In the genomic region with DNA sequence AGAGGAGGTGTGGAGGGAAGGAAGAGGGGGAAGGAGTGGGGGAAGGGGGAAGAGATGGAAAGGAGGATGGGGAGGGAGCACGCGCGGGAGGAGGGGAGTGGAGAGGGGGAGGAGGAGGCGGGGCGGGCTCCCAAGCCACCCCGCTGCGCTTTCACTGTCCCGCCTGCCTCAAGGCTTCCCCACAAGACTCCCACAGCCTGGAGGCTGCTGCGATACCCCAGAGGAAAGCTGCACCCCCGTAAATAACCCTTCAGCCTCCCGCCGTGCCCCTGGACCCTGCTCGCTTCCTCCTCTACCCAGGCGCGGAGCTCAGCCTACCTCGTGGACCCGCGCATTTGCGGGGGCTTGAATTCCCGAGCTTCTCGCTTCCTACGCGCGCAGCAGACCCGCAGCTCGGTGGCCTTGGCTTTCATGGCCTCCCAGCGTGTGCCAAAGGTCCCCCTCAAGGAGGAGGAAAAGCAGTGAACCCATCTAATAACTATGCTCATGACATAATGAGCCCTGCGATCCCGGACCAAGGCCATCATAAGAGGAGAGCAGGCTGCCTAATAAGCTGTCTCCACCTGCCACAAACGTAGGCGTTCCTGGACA, we compare ENCODE assay signal across 1 cellular context.
TF ChIP-seq lines count a peak whose summit lies in the region.

Gene C10orf67 (minus strand): TSS at position 547 of the 591 bp plus-strand sequence. CDS start 23 bp downstream, at position 524.

TF ChIP-seq in HEK293, 187 proteins besides CTCF, POLR2A, EP300 and RAD21 (continued from another document and continues in another):
- TF ChIP-seq, protein P1, sequence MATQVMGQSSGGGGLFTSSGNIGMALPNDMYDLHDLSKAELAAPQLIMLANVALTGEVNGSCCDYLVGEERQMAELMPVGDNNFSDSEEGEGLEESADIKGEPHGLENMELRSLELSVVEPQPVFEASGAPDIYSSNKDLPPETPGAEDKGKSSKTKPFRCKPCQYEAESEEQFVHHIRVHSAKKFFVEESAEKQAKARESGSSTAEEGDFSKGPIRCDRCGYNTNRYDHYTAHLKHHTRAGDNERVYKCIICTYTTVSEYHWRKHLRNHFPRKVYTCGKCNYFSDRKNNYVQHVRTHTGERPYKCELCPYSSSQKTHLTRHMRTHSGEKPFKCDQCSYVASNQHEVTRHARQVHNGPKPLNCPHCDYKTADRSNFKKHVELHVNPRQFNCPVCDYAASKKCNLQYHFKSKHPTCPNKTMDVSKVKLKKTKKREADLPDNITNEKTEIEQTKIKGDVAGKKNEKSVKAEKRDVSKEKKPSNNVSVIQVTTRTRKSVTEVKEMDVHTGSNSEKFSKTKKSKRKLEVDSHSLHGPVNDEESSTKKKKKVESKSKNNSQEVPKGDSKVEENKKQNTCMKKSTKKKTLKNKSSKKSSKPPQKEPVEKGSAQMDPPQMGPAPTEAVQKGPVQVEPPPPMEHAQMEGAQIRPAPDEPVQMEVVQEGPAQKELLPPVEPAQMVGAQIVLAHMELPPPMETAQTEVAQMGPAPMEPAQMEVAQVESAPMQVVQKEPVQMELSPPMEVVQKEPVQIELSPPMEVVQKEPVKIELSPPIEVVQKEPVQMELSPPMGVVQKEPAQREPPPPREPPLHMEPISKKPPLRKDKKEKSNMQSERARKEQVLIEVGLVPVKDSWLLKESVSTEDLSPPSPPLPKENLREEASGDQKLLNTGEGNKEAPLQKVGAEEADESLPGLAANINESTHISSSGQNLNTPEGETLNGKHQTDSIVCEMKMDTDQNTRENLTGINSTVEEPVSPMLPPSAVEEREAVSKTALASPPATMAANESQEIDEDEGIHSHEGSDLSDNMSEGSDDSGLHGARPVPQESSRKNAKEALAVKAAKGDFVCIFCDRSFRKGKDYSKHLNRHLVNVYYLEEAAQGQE (tag by site-specific recombination; IDR thresholded peaks at IDR 0.05), result no peak
- TF ChIP-seq ZNF140 (tag by site-specific recombination; IDR thresholded peaks at IDR 0.05), result no peak
- TF ChIP-seq BCL11A (tag by site-specific recombination; IDR thresholded peaks at IDR 0.05; ENCODE audit: low read depth), result no peak
- peak; percentile 93 for TF ChIP-seq WT1 (tag by site-specific recombination; IDR thresholded peaks at IDR 0.05)
- TF ChIP-seq ZNF514 (tag by site-specific recombination; IDR thresholded peaks at IDR 0.05), result no peak
- TF ChIP-seq ZNF621 (tag by site-specific recombination; IDR thresholded peaks at IDR 0.05), result no peak
- TF ChIP-seq ZNF600 (tag by site-specific recombination; IDR thresholded peaks at IDR 0.05), result peak; percentile 54
- no peak for TF ChIP-seq ZNF311 (tag by site-specific recombination; IDR thresholded peaks at IDR 0.05; ENCODE audit: borderline replicate concordance)
- peak; percentile 58 for TF ChIP-seq KLF1 (tag by site-specific recombination; IDR thresholded peaks at IDR 0.05)
- peak; percentile 13; the same call in 1 of the 2 replicates for TF ChIP-seq ZNF623 (tag by site-specific recombination; IDR thresholded peaks at IDR 0.05)
- no peak for TF ChIP-seq KLF7 (tag by site-specific recombination; IDR thresholded peaks at IDR 0.05; ENCODE audit: borderline replicate concordance)
- 0 out of 2 replicates have a peak, but pooled peaks have one; percentile 28 for TF ChIP-seq OSR2 (tag by site-specific recombination; IDR thresholded peaks at IDR 0.05)
- peak; percentile 40; the same call in 1 of the 2 replicates for TF ChIP-seq ZNF423 (tag by site-specific recombination; IDR thresholded peaks at IDR 0.05)
- TF ChIP-seq, protein P2, sequence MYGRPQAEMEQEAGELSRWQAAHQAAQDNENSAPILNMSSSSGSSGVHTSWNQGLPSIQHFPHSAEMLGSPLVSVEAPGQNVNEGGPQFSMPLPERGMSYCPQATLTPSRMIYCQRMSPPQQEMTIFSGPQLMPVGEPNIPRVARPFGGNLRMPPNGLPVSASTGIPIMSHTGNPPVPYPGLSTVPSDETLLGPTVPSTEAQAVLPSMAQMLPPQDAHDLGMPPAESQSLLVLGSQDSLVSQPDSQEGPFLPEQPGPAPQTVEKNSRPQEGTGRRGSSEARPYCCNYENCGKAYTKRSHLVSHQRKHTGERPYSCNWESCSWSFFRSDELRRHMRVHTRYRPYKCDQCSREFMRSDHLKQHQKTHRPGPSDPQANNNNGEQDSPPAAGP (tag by site-specific recombination; IDR thresholded peaks at IDR 0.05), result peak; percentile 78
- no peak for TF ChIP-seq ZNF530 (tag by site-specific recombination; IDR thresholded peaks at IDR 0.05; ENCODE audit: low read depth)
- no peak; the same call in 1 of the 2 replicates for TF ChIP-seq ZBTB21 (tag by site-specific recombination; IDR thresholded peaks at IDR 0.05)
- no peak for TF ChIP-seq SCRT2 (tag by site-specific recombination; IDR thresholded peaks at IDR 0.05)
- no peak for TF ChIP-seq SCRT1 (tag by site-specific recombination; IDR thresholded peaks at IDR 0.05; ENCODE audit: borderline replicate concordance)
- no peak for TF ChIP-seq ZNF416 (tag by site-specific recombination; IDR thresholded peaks at IDR 0.05)
- TF ChIP-seq ZNF302 (tag by site-specific recombination; IDR thresholded peaks at IDR 0.05; ENCODE audit: low read depth), result no peak
- peak; percentile 94 for TF ChIP-seq EGR2 (tag by site-specific recombination; IDR thresholded peaks at IDR 0.05; ENCODE audit: low read depth)
- no peak for TF ChIP-seq ZNF23 (tag by site-specific recombination; IDR thresholded peaks at IDR 0.05; ENCODE audit: borderline replicate concordance)
- no peak for TF ChIP-seq ZNF654 (tag by site-specific recombination; IDR thresholded peaks at IDR 0.05; ENCODE audit: low read depth)
- TF ChIP-seq ZNF571 (tag by site-specific recombination; IDR thresholded peaks at IDR 0.05), result no peak
- TF ChIP-seq PRDM6 (tag by site-specific recombination; IDR thresholded peaks at IDR 0.05), result no peak
- peak; percentile 96 for TF ChIP-seq ZNF335 (tag by site-specific recombination; conservative IDR thresholded peaks at IDR 0.05)
- no peak for TF ChIP-seq ZNF114 (tag by site-specific recombination; IDR thresholded peaks at IDR 0.05)
- no peak for TF ChIP-seq ZNF426 (tag by site-specific recombination; IDR thresholded peaks at IDR 0.05)
- no peak for TF ChIP-seq ZNF785 (tag by site-specific recombination; IDR thresholded peaks at IDR 0.05)
- no peak for TF ChIP-seq ZNF777 (tag by site-specific recombination; IDR thresholded peaks at IDR 0.05; ENCODE audit: borderline replicate concordance)
- no peak for TF ChIP-seq ZNF792 (tag by site-specific recombination; IDR thresholded peaks at IDR 0.05)
- TF ChIP-seq, protein P3, sequence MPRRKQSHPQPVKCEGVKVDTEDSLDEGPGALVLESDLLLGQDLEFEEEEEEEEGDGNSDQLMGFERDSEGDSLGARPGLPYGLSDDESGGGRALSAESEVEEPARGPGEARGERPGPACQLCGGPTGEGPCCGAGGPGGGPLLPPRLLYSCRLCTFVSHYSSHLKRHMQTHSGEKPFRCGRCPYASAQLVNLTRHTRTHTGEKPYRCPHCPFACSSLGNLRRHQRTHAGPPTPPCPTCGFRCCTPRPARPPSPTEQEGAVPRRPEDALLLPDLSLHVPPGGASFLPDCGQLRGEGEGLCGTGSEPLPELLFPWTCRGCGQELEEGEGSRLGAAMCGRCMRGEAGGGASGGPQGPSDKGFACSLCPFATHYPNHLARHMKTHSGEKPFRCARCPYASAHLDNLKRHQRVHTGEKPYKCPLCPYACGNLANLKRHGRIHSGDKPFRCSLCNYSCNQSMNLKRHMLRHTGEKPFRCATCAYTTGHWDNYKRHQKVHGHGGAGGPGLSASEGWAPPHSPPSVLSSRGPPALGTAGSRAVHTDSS (tag by site-specific recombination; IDR thresholded peaks at IDR 0.05), result no peak
- peak; percentile 91 for TF ChIP-seq ZXDB (tag by site-specific recombination; IDR thresholded peaks at IDR 0.05)
- no peak for TF ChIP-seq ZNF473 (tag by site-specific recombination; IDR thresholded peaks at IDR 0.05)
- TF ChIP-seq ZNF146 (tag by site-specific recombination; IDR thresholded peaks at IDR 0.05), result peak; percentile 19; the same call in 1 of the 2 replicates
- peak; percentile 83; the same call in 1 of the 2 replicates for TF ChIP-seq ZSCAN23 (tag by site-specific recombination; IDR thresholded peaks at IDR 0.05)
- peak; percentile 49; the same call in 1 of the 2 replicates for TF ChIP-seq ZNF639 (tag by site-specific recombination; IDR thresholded peaks at IDR 0.05)
- TF ChIP-seq BCL11B (tag by site-specific recombination; IDR thresholded peaks at IDR 0.05; ENCODE audit: low read depth), result peak; percentile 75
- no peak for TF ChIP-seq ZSCAN16 (tag by site-specific recombination; IDR thresholded peaks at IDR 0.05)
- TF ChIP-seq ZBTB20 (tag by site-specific recombination; IDR thresholded peaks at IDR 0.05), result 0 out of 2 replicates have a peak, but pooled peaks have one; percentile 33
- peak; percentile 44; the same call in 1 of the 2 replicates for TF ChIP-seq ZNF76 (tag by site-specific recombination; IDR thresholded peaks at IDR 0.05; ENCODE audit: borderline replicate concordance, low read depth)
- no peak for TF ChIP-seq ZNF664 (tag by site-specific recombination; IDR thresholded peaks at IDR 0.05)
- no peak for TF ChIP-seq ZNF660 (tag by site-specific recombination; IDR thresholded peaks at IDR 0.05)
- TF ChIP-seq RBAK (tag by site-specific recombination; IDR thresholded peaks at IDR 0.05), result no peak
- TF ChIP-seq ZNF211 (tag by site-specific recombination; IDR thresholded peaks at IDR 0.05; ENCODE audit: low read depth), result no peak
- no peak for TF ChIP-seq SALL2 (tag by site-specific recombination; IDR thresholded peaks at IDR 0.05; ENCODE audit: borderline replicate concordance)
- TF ChIP-seq ZNF350 (tag by site-specific recombination; IDR thresholded peaks at IDR 0.05), result no peak
- TF ChIP-seq ZNF549 (tag by site-specific recombination; IDR thresholded peaks at IDR 0.05), result no peak
- TF ChIP-seq, protein P4, sequence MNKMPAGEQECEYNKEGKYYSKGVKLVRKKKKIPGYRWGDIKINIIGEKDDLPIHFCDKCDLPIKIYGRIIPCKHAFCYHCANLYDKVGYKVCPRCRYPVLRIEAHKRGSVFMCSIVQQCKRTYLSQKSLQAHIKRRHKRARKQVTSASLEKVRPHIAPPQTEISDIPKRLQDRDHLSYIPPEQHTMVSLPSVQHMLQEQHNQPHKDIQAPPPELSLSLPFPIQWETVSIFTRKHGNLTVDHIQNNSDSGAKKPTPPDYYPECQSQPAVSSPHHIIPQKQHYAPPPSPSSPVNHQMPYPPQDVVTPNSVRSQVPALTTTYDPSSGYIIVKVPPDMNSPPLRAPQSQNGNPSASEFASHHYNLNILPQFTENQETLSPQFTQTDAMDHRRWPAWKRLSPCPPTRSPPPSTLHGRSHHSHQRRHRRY (tag by site-specific recombination; IDR thresholded peaks at IDR 0.05), result no peak
- TF ChIP-seq ZNF830 (tag by site-specific recombination; IDR thresholded peaks at IDR 0.05; ENCODE audit: low read depth), result no peak
- TF ChIP-seq GLI2 (tag by site-specific recombination; IDR thresholded peaks at IDR 0.05; ENCODE audit: borderline replicate concordance, low read depth), result no peak
- TF ChIP-seq ZBTB7A (tag by site-specific recombination; IDR thresholded peaks at IDR 0.05; ENCODE audit: low read depth), result peak; percentile 75; the same call in 1 of the 2 replicates
- TF ChIP-seq ZNF223 (tag by site-specific recombination; IDR thresholded peaks at IDR 0.05), result no peak
- 0 out of 2 replicates have a peak, but pooled peaks have one; percentile 22 for TF ChIP-seq KLF10 (tag by site-specific recombination; IDR thresholded peaks at IDR 0.05)
- TF ChIP-seq ZNF768 (tag by site-specific recombination; IDR thresholded peaks at IDR 0.05), result no peak
- 0 out of 2 replicates have a peak, but pooled peaks have one; percentile 35 for TF ChIP-seq ZFP37 (tag by site-specific recombination; IDR thresholded peaks at IDR 0.05)
- TF ChIP-seq, protein P5, sequence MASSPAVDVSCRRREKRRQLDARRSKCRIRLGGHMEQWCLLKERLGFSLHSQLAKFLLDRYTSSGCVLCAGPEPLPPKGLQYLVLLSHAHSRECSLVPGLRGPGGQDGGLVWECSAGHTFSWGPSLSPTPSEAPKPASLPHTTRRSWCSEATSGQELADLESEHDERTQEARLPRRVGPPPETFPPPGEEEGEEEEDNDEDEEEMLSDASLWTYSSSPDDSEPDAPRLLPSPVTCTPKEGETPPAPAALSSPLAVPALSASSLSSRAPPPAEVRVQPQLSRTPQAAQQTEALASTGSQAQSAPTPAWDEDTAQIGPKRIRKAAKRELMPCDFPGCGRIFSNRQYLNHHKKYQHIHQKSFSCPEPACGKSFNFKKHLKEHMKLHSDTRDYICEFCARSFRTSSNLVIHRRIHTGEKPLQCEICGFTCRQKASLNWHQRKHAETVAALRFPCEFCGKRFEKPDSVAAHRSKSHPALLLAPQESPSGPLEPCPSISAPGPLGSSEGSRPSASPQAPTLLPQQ (tag by site-specific recombination; IDR thresholded peaks at IDR 0.05), result peak; percentile 72
- peak; percentile 64 for TF ChIP-seq SP2 (tag by site-specific recombination; IDR thresholded peaks at IDR 0.05)
- peak; percentile 62; the same call in 1 of the 2 replicates for TF ChIP-seq REPIN1 (tag by site-specific recombination; IDR thresholded peaks at IDR 0.05; ENCODE audit: low read depth)
- no peak for TF ChIP-seq FEZF1 (tag by site-specific recombination; IDR thresholded peaks at IDR 0.05)
- no peak for TF ChIP-seq ZNF169 (tag by site-specific recombination; IDR thresholded peaks at IDR 0.05)
- 0 out of 2 replicates have a peak, but pooled peaks have one; percentile 47 for TF ChIP-seq ZBTB1 (tag by site-specific recombination; IDR thresholded peaks at IDR 0.05)
- TF ChIP-seq ZNF433 (tag by site-specific recombination; IDR thresholded peaks at IDR 0.05; ENCODE audit: low read depth), result no peak
- no peak for TF ChIP-seq ZNF626 (tag by site-specific recombination; IDR thresholded peaks at IDR 0.05)
